Comparison of ENCODE assay signal across 1 cellular context in the genomic region with DNA sequence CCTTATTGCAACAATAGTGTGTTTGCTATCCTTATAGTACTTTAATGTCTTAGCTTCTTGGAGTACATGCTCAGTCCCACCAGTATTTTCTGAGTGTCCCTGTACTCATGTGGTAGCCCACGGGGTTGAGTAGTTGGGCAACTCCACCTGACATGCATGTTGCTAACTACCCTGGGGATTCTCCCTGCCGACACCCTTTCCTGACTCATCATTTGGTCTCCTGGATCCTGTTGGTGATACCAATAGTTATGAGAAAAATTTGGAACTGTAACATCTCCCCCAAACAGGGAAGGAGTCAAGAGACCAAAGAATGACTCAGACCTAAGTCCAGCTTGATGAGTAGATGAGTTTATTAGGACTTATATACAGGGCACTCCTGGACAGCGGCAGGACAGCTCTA.
A peak's percentile ranks its signal among the peaks of the same experiment; 100 is the strongest.
TF ChIP-seq lines count a peak whose summit lies in the region.

No MANE protein-coding gene starts in this region.

TF ChIP-seq in GM12878, 131 proteins besides CTCF, POLR2A, EP300 and RAD21:
- TF ChIP-seq FOXK2 (IDR thresholded peaks at IDR 0.05) (peak; percentile 28; the same call in 1 of the 2 replicates), RBBP5 (conservative IDR thresholded peaks at IDR 0.05) (no peak)
